ENCODE assay signal across 1 cellular context in the genomic region with DNA sequence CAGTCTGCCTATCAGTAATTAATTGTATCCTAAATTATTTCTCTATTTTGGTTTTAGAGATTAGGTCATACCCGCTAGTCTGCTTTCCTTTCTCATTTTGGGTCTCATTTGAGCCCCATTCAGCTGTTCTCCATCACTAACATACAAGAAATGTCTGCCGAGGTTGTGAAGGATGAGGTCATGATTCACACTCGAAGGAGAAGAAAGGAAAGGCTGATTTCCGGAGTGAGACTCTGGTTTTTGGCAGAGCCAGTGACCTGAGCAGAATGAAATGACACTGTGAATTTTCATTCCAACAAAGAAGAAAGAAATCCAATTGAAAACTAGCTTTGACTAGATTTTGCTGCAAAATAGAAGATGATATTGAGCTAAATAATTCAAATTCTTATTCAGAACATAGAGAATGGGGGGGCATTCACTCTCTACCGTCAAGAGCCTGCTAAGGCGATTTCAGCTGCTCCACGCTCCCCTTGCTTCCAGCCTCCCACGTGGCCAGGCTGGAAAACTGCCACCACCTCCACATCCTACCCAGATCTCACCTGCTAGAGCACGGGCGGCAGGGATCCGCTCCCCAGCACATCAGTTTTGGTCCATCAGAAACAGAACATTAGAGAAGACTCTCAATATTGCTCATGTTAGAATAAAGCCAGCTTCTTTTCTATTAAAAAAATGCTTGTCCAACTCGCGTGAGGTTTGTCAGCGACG.
TF ChIP-seq lines count a peak whose summit lies in the region.

No MANE protein-coding gene starts in this region.

TF ChIP-seq in H1, 55 proteins besides CTCF, POLR2A, EP300 and RAD21:
- TF ChIP-seq MAFK (IDR thresholded peaks at IDR 0.05; ENCODE audit: low read depth, low read length) (no peak), ASH2L (IDR thresholded peaks at IDR 0.05; ENCODE audit: low read length) (no peak), CEBPB (IDR thresholded peaks at IDR 0.05; ENCODE audit: low read depth, low read length) (no peak), CHD2 (IDR thresholded peaks at IDR 0.05; ENCODE audit: low read length) (no peak), POLR2AphosphoS5 (IDR thresholded peaks at IDR 0.05; ENCODE audit: low read depth, low read length) (no peak), KDM1A (IDR thresholded peaks at IDR 0.05; ENCODE audit: borderline replicate concordance, low read length) (no peak), TAF1 (IDR thresholded peaks at IDR 0.05; ENCODE audit: low read depth, low read length) (no peak), KDM4A (IDR thresholded peaks at IDR 0.05; ENCODE audit: low read depth, low read length, severe bottlenecking) (no peak), GTF2F1 (IDR thresholded peaks at IDR 0.05; ENCODE audit: borderline replicate concordance, low read depth, low read length) (no peak), JUND (IDR thresholded peaks at IDR 0.05; ENCODE audit: low read length) (no peak), NRF1 (IDR thresholded peaks at IDR 0.05; ENCODE audit: low read depth, low read length) (no peak), SIX5 (IDR thresholded peaks at IDR 0.05; ENCODE audit: low read depth, low read length) (no peak), GABPA (IDR thresholded peaks at IDR 0.05; ENCODE audit: borderline replicate concordance, insufficient read depth, low read length) (no peak)
- TF ChIP-seq, protein P1, sequence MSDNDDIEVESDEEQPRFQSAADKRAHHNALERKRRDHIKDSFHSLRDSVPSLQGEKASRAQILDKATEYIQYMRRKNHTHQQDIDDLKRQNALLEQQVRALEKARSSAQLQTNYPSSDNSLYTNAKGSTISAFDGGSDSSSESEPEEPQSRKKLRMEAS (IDR thresholded peaks at IDR 0.05) = peak; percentile 21; the same call in 1 of the 2 replicates
- TF ChIP-seq, protein P2, sequence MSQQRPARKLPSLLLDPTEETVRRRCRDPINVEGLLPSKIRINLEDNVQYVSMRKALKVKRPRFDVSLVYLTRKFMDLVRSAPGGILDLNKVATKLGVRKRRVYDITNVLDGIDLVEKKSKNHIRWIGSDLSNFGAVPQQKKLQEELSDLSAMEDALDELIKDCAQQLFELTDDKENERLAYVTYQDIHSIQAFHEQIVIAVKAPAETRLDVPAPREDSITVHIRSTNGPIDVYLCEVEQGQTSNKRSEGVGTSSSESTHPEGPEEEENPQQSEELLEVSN (IDR thresholded peaks at IDR 0.05) = 0 out of 2 replicates have a peak, but pooled peaks have one; percentile 26
